In genomic region chr1:85200870-85201339, GRCh38 we compare ENCODE assay signal across 1 cellular context.
TF ChIP-seq lines count a peak whose summit lies in the region.

Gene SYDE2 (minus strand): TSS chr1:85201016. CDS start chr1:85200996, 20 bp downstream.

TF ChIP-seq in HEK293, 187 proteins besides CTCF, POLR2A, EP300 and RAD21 (continued from another document and continues in another):
- TF ChIP-seq ZNF148 (tag by site-specific recombination; IDR thresholded peaks at IDR 0.05; ENCODE audit: borderline replicate concordance) (no peak), ATF2 (tag by site-specific recombination; IDR thresholded peaks at IDR 0.05; ENCODE audit: low read depth) (no peak), TCF7L2 (IDR thresholded peaks at IDR 0.05; ENCODE audit: borderline replicate concordance, low read depth, low read length) (peak; percentile 88), HOXA7 (CRISPR knock-in tag; IDR thresholded peaks at IDR 0.05; ENCODE audit: borderline replicate concordance) (no peak), ZNF223 (tag by site-specific recombination; IDR thresholded peaks at IDR 0.05) (no peak), ZNF174 (tag by site-specific recombination; IDR thresholded peaks at IDR 0.05) (no peak), ZNF354C (tag by site-specific recombination; IDR thresholded peaks at IDR 0.05; ENCODE audit: borderline replicate concordance, low read depth) (no peak), SCRT2 (tag by site-specific recombination; IDR thresholded peaks at IDR 0.05) (no peak), ZNF473 (tag by site-specific recombination; IDR thresholded peaks at IDR 0.05) (no peak), GLIS1 (tag by site-specific recombination; IDR thresholded peaks at IDR 0.05) (peak; percentile 95; the same call in 1 of the 2 replicates), ZNF629 (tag by site-specific recombination; IDR thresholded peaks at IDR 0.05) (no peak), ZNF624 (tag by site-specific recombination; IDR thresholded peaks at IDR 0.05) (no peak), KLF8 (tag by site-specific recombination; IDR thresholded peaks at IDR 0.05) (peak; percentile 87), REPIN1 (tag by site-specific recombination; IDR thresholded peaks at IDR 0.05; ENCODE audit: low read depth) (no peak), ZNF184 (tag by site-specific recombination; IDR thresholded peaks at IDR 0.05) (no peak), ZNF362 (tag by site-specific recombination; IDR thresholded peaks at IDR 0.05) (no peak), EGR2 (tag by site-specific recombination; IDR thresholded peaks at IDR 0.05; ENCODE audit: low read depth) (peak; percentile 91), ZNF423 (tag by site-specific recombination; IDR thresholded peaks at IDR 0.05) (peak; percentile 25; the same call in 1 of the 2 replicates), ZSCAN16 (tag by site-specific recombination; IDR thresholded peaks at IDR 0.05) (no peak), IKZF3 (tag by site-specific recombination; IDR thresholded peaks at IDR 0.05) (peak; percentile 82), ZNF670 (tag by site-specific recombination; IDR thresholded peaks at IDR 0.05; ENCODE audit: low read depth) (no peak), KLF10 (tag by site-specific recombination; IDR thresholded peaks at IDR 0.05) (peak; percentile 91), ZNF394 (tag by site-specific recombination; IDR thresholded peaks at IDR 0.05; ENCODE audit: borderline replicate concordance) (no peak), ZNF266 (tag by site-specific recombination; IDR thresholded peaks at IDR 0.05; ENCODE audit: low read depth) (no peak), ZNF138 (tag by site-specific recombination; IDR thresholded peaks at IDR 0.05; ENCODE audit: borderline replicate concordance) (no peak), ZNF280D (tag by site-specific recombination; IDR thresholded peaks at IDR 0.05) (no peak), KLF9 (tag by site-specific recombination; IDR thresholded peaks at IDR 0.05; ENCODE audit: low read depth) (peak; percentile 80), KLF16 (tag by site-specific recombination; IDR thresholded peaks at IDR 0.05) (peak; percentile 90), ZNF2 (tag by site-specific recombination; IDR thresholded peaks at IDR 0.05) (no peak), ZNF501 (tag by site-specific recombination; IDR thresholded peaks at IDR 0.05) (no peak), GLI2 (tag by site-specific recombination; IDR thresholded peaks at IDR 0.05; ENCODE audit: borderline replicate concordance, low read depth) (no peak), ZNF140 (tag by site-specific recombination; IDR thresholded peaks at IDR 0.05) (no peak), GFI1B (tag by site-specific recombination; IDR thresholded peaks at IDR 0.05) (no peak), OSR2 (tag by site-specific recombination; IDR thresholded peaks at IDR 0.05) (no peak), ZNF311 (tag by site-specific recombination; IDR thresholded peaks at IDR 0.05; ENCODE audit: borderline replicate concordance) (no peak), ZBTB10 (tag by site-specific recombination; IDR thresholded peaks at IDR 0.05) (0 out of 2 replicates have a peak, but pooled peaks have one; percentile 25), ZNF26 (tag by site-specific recombination; IDR thresholded peaks at IDR 0.05) (no peak)
- TF ChIP-seq, protein P1, sequence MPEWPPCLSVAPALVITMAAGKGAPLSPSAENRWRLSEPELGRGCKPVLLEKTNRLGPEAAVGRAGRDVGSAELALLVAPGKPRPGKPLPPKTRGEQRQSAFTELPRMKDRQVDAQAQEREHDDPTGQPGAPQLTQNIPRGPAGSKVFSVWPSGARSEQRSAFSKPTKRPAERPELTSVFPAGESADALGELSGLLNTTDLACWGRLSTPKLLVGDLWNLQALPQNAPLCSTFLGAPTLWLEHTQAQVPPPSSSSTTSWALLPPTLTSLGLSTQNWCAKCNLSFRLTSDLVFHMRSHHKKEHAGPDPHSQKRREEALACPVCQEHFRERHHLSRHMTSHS (tag by site-specific recombination; IDR thresholded peaks at IDR 0.05) = no peak
- TF ChIP-seq, protein P2, sequence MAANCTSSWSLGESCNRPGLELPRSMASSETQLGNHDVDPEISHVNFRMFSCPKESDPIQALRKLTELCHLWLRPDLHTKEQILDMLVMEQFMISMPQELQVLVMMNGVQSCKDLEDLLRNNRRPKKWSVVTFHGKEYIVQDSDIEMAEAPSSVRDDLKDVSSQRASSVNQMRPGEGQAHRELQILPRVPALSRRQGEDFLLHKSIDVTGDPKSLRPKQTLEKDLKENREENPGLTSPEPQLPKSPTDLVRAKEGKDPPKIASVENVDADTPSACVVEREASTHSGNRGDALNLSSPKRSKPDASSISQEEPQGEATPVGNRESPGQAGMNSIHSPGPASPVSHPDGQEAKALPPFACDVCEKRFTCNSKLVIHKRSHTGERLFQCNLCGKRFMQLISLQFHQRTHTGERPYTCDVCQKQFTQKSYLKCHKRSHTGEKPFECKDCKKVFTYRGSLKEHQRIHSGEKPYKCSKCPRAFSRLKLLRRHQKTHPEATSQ (tag by site-specific recombination; IDR thresholded peaks at IDR 0.05) = no peak; the same call in 1 of the 2 replicates
- TF ChIP-seq, protein P3, sequence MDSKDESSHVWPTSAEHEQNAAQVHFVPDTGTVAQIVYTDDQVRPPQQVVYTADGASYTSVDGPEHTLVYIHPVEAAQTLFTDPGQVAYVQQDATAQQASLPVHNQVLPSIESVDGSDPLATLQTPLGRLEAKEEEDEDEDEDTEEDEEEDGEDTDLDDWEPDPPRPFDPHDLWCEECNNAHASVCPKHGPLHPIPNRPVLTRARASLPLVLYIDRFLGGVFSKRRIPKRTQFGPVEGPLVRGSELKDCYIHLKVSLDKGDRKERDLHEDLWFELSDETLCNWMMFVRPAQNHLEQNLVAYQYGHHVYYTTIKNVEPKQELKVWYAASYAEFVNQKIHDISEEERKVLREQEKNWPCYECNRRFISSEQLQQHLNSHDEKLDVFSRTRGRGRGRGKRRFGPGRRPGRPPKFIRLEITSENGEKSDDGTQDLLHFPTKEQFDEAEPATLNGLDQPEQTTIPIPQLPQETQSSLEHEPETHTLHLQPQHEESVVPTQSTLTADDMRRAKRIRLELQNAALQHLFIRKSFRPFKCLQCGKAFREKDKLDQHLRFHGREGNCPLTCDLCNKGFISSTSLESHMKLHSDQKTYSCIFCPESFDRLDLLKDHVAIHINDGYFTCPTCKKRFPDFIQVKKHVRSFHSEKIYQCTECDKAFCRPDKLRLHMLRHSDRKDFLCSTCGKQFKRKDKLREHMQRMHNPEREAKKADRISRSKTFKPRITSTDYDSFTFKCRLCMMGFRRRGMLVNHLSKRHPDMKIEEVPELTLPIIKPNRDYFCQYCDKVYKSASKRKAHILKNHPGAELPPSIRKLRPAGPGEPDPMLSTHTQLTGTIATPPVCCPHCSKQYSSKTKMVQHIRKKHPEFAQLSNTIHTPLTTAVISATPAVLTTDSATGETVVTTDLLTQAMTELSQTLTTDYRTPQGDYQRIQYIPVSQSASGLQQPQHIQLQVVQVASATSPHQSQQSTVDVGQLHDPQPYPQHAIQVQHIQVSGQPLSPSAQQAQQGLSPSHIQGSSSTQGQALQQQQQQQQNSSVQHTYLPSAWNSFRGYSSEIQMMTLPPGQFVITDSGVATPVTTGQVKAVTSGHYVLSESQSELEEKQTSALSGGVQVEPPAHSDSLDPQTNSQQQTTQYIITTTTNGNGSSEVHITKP (tag by site-specific recombination; IDR thresholded peaks at IDR 0.05) = no peak
